30 cellular contexts compared by ENCODE assay signal in the genomic region with DNA sequence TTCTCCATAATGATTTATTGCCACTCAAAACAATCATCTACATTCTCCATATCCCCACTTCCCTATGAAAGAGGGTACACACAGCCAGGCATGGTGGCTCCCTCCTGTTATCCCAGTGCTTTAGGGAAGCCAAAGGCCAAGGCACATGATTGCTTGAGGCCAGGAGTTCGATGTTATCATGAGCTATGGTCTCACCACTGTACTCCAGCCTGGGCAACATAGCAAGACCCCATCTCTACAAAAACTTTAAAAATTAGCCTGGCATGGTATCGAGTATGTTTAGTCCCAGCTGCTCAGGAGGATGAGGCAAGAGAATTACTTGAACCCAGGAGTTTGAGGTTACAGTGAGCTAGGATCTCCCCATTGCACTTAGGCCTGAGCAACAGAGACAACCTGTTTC. TPM values are rescaled to one million over a fixed set of nuclear protein-coding genes. Genes with fewer than 3 reads are reported as not detected.
"Had no signal": no experiment of that assay in that cellular context is flagged by ENCODE, and none has a peak within 500 bp of the region (broad histone marks: within the 10 kb centered on the region; RNA-seq: fewer than 3 reads in every experiment).

No MANE protein-coding gene starts in this region.

- ATAC-seq: activated CD8-positive, alpha-beta T cell treated with anti-CD3 and anti-CD28 coated beads for 36 hours; activated T-cell treated with anti-CD3 and anti-CD28 coated beads, Interleukin-2, amount 50 U/mL, for 72 hours; activated T-helper 17 cell treated with anti-CD3 and anti-CD28 coated beads, Interleukin-2, amount 50 U/mL, for 72 hours; Panc1 had no signal

- H3K27ac ChIP-seq: adrenal gland, brain microvascular endothelial cell, SJSA1, VCaP had no signal

- H3K9me3 Mint-ChIP-seq: activated CD4-positive, alpha-beta T cell treated with anti-CD3 and anti-CD28 coated beads, Interleukin-2, amount 10 ng/mL, durations not matched to agents 24 days and 14 days; activated CD8-positive, alpha-beta T cell treated with anti-CD3 and anti-CD28 coated beads for 36 hours; activated naive CD8-positive, alpha-beta T cell treated with anti-CD3 and anti-CD28 coated beads for 36 hours; activated T-cell treated with anti-CD3 and anti-CD28 coated beads, Interleukin-2, amount 50 U/mL, for 72 hours; activated T-helper 17 cell treated with anti-CD3 and anti-CD28 coated beads, Interleukin-2, amount 50 U/mL, for 72 hours; T-helper 1 cell treated with Interleukin-12 subunit alpha and Interleukin-12 subunit beta and Interleukin-4 antibody, amounts not matched to agents 30 μg/mL and 1 μg/mL, for 36 hours had no signal

- H3K27me3 Mint-ChIP-seq: activated CD4-positive, alpha-beta T cell treated with anti-CD3 and anti-CD28 coated beads, Interleukin-2, amount 10 ng/mL, durations not matched to agents 24 days and 14 days; activated CD8-positive, alpha-beta T cell treated with anti-CD3 and anti-CD28 coated beads for 36 hours; activated naive CD8-positive, alpha-beta T cell treated with anti-CD3 and anti-CD28 coated beads for 36 hours; activated T-helper 17 cell treated with anti-CD3 and anti-CD28 coated beads, Interleukin-2, amount 50 U/mL, for 72 hours had no signal

- H3K27ac Mint-ChIP-seq: activated CD4-positive, alpha-beta T cell treated with anti-CD3 and anti-CD28 coated beads, Interleukin-2, amount 10 ng/mL, durations not matched to agents 24 days and 14 days; activated CD8-positive, alpha-beta T cell treated with anti-CD3 and anti-CD28 coated beads for 36 hours; activated naive CD8-positive, alpha-beta T cell treated with anti-CD3 and anti-CD28 coated beads for 36 hours; activated T-cell treated with anti-CD3 and anti-CD28 coated beads, Interleukin-2, amount 50 U/mL, for 72 hours; activated T-helper 17 cell treated with anti-CD3 and anti-CD28 coated beads, Interleukin-2, amount 50 U/mL, for 72 hours; T-helper 1 cell treated with Interleukin-12 subunit alpha and Interleukin-12 subunit beta and Interleukin-4 antibody, amounts not matched to agents 30 μg/mL and 1 μg/mL, for 36 hours had no signal

- H3K9ac ChIP-seq: SK-N-SH had no signal

- H3K4me2 ChIP-seq: SK-N-SH had no signal

- H3K9me3 ChIP-seq: adrenal gland, SJSA1, SK-N-SH had no signal

- H3K36me3 ChIP-seq: adrenal gland, brain microvascular endothelial cell, cardiac muscle cell had no signal

- H3K27me3 ChIP-seq: adrenal gland, brain microvascular endothelial cell, cardiac muscle cell, SJSA1 had no signal

- DNase-seq: activated CD4-positive, alpha-beta T cell treated with anti-CD3 and anti-CD28 coated beads, Interleukin-2, amount 10 ng/mL, durations not matched to agents 24 days and 14 days; activated CD4-positive, alpha-beta T cell treated with anti-CD3 and anti-CD28 coated beads, Interleukin-2, amount 50 U/mL, for 4 hours; activated CD4-positive, CD25-positive, alpha-beta regulatory T cell; activated CD8-positive, alpha-beta T cell treated with anti-CD3 and anti-CD28 coated beads for 36 hours; activated effector memory CD4-positive, alpha-beta T cell treated with anti-CD3 and anti-CD28 coated beads, Interleukin-2, amount 50 U/mL, for 16 hours; activated naive CD4-positive, alpha-beta T cell; activated naive CD4-positive, alpha-beta T cell treated with anti-CD3 and anti-CD28 coated beads, Interleukin-2, amount 50 U/mL, for 16 hours; activated naive CD8-positive, alpha-beta T cell treated with anti-CD3 and anti-CD28 coated beads for 36 hours; activated T-cell treated with anti-CD3 and anti-CD28 coated beads, Interleukin-2, amount 50 U/mL, for 1 hour; activated T-cell treated with anti-CD3 and anti-CD28 coated beads, Interleukin-2, amount 50 U/mL, for 72 hours; adrenal gland; brain microvascular endothelial cell; NCI-H1105; NCI-H1417 treated with DMSO at 0.1 percent for 48 hours; NCI-H1694; NCI-H2029; NCI-H345; NCI-H524 treated with DMSO at 0.1 percent for 48 hours; RPMI8226; SHP77 treated with DMSO at 0.1 percent for 48 hours; SK-N-SH; T-helper 9 cell had no signal

- H3K4me3 ChIP-seq: adrenal gland, cardiac muscle cell, SJSA1 had no signal

- H3K4me3 Mint-ChIP-seq: activated CD4-positive, alpha-beta T cell treated with anti-CD3 and anti-CD28 coated beads, Interleukin-2, amount 10 ng/mL, durations not matched to agents 24 days and 14 days; activated CD8-positive, alpha-beta T cell treated with anti-CD3 and anti-CD28 coated beads for 36 hours; activated naive CD8-positive, alpha-beta T cell treated with anti-CD3 and anti-CD28 coated beads for 36 hours; activated T-cell treated with anti-CD3 and anti-CD28 coated beads, Interleukin-2, amount 50 U/mL, for 72 hours; activated T-helper 17 cell treated with anti-CD3 and anti-CD28 coated beads, Interleukin-2, amount 50 U/mL, for 72 hours; T-helper 1 cell treated with Interleukin-12 subunit alpha and Interleukin-12 subunit beta and Interleukin-4 antibody, amounts not matched to agents 30 μg/mL and 1 μg/mL, for 36 hours had no signal

RNA-seq across cellular contexts. Expression of a gene that starts 49.8 kb away (rescaled TPM):
- total RNA-seq: activated CD4-positive, alpha-beta T cell treated with anti-CD3 and anti-CD28 coated beads, Interleukin-2, amount 10 ng/mL, durations not matched to agents 24 days and 14 days; activated CD8-positive, alpha-beta memory T cell treated with anti-CD3 and anti-CD28 coated beads for 36 hours; activated CD8-positive, alpha-beta T cell treated with anti-CD3 and anti-CD28 coated beads for 36 hours; activated naive CD8-positive, alpha-beta T cell treated with anti-CD3 and anti-CD28 coated beads for 36 hours; activated T-cell treated with anti-CD3 and anti-CD28 coated beads, Interleukin-2, amount 50 U/mL, for 72 hours; activated T-helper 17 cell treated with anti-CD3 and anti-CD28 coated beads, Interleukin-2, amount 50 U/mL, for 72 hours; cardiac muscle cell; NCI-H460; SJSA1 had no signal
- polyA plus RNA-seq: SK-N-SH had no signal
